8 cellular contexts compared by ENCODE assay signal in the genomic region with DNA sequence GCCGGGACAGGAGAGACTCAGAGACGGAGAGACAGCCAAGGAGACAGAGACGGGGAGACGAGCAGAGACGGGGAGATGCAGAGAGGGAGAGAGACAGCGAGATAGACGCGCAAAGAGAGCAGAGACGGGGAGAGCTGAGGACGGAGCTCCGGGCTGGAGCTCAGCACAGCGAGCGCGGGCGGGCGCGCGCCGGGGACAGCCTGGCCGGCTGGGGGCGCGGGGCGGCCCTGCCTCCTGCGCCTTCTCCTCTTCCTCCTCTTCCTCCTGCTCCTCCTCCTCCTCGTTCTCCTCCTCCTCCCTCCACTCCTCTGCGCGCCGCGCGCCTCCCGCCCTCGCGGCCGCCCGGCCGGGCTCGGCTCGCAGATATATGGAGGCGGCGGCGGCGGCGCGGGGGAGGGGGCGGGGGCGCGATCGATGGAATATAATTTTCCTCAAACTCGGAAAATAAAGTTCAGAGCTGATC. TPM values are rescaled to one million over a fixed set of nuclear protein-coding genes. Genes with fewer than 3 reads are reported as not detected.
A peak's percentile ranks its signal among the peaks of the same experiment; 100 is the strongest.
DNase-seq lines count a peak whose midpoint lies in the region; ATAC-seq and TF ChIP-seq lines count a peak whose summit lies in the region.

Gene ERFL, minus strand, starts transcription at position 229 of the 463 bp plus-strand sequence. CDS start 15,530 bp downstream, outside the sequence.

- no peak for TF ChIP-seq CTCF in cardiac fibroblast (IDR thresholded peaks at IDR 0.05; ENCODE audit: low read depth, low read length)

- peaks cover 0 to 4% of the 10 kb centered on the region in 2 donors for H3K36me3 Mint-ChIP-seq in naive B cell

- peak; percentile 9 for DNase-seq in NCI-H2196 (lab: John Stamatoyannopoulos, UW; ENCODE audit: unreplicated experiment)
- DNase-seq in NCI-H2196 treated with DMSO at 0.1 percent for 48 hours (lab: John Stamatoyannopoulos, UW; ENCODE audit: unreplicated experiment): no peak
- peak; percentile 14 for DNase-seq in NCI-H226
- no peak for DNase-seq in cardiac fibroblast (ENCODE audit: low read depth in 2 of 2)
- no peak for DNase-seq in naive B cell
- no peak for DNase-seq in NCI-H1048 (lab: John Stamatoyannopoulos, UW)
- DNase-seq in mesenteric fat pad (ENCODE audit: low spot score): no peak
- no peak for DNase-seq in stimulated activated CD4-positive, alpha-beta T cell treated with anti-CD3 and anti-CD28 coated beads, Interleukin-2, amount 100 ng/mL, for 48 hours

- H3K9me3 Mint-ChIP-seq in naive B cell: no peaks in the 10 kb centered on the region

- H3K4me1 Mint-ChIP-seq in naive B cell: peaks cover 34 to 43% (median 36%) of the 10 kb centered on the region in 3 donors

- peak; percentile 36 to 38 for ATAC-seq in naive B cell (ENCODE audit: low read depth in 2 of 2)

- peak within 1 kb of the TSS; percentile 43 to 44 for H3K4me3 ChIP-seq in cardiac fibroblast (replicated peaks in 1 of 2; ENCODE audit: low read depth in 2 of 2, low read length in 2 of 2)

- H3K4me3 Mint-ChIP-seq in naive B cell: peak within 1 kb of the TSS in 6 of 8 donors; percentile 85 to 93 (median 92)

- H3K27ac Mint-ChIP-seq in naive B cell: peak within 1 kb of the TSS; percentile 85 to 97 (median 93)

- peaks cover 3 to 7% (median 5%) of the 10 kb centered on the region in 3 donors for H3K27me3 Mint-ChIP-seq in naive B cell

RNA-seq across cellular contexts. Expression of gene ERFL, which starts in this region (rescaled TPM):
- polyA plus RNA-seq in naive B cell (ENCODE audit: low read depth in 6 of 6): not detected
- total RNA-seq in mesenteric fat pad: 0.19 TPM

Comparison
In these comparisons a context has a peak if more than half of its experiments do, and no peak if none do; other contexts are left out.
1. DNase-seq: peak in NCI-H2196 (single experiment) and NCI-H226 (single experiment); none in NCI-H2196 treated with DMSO at 0.1 percent for 48 hours (single experiment), cardiac fibroblast (0 of 2), naive B cell (single experiment), NCI-H1048 (single experiment), mesenteric fat pad (single experiment) and stimulated activated CD4-positive, alpha-beta T cell treated with anti-CD3 and anti-CD28 coated beads, Interleukin-2, amount 100 ng/mL, for 48 hours (0 of 2).
2. Peak in ATAC-seq in naive B cell; RNA of the gene not detected or under 1 TPM.